Comparison of ENCODE assay signal across 29 cellular contexts in the genomic region with DNA sequence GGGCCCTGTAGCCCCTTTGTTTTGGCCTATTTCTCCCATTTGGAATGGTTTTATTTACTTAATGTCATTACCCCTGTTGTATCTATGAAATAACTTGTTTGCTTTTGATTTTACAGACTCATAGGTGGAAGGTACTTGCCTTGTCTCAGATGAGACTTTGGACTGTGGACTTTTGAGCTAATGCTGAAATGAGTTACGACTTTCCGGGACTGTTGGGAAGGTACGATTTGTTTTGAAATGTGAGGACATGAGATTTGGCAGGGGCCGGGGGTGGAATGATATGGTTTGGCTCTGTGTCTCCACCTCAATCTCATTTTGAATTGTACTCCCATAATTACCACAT. TPM values are rescaled to one million over a fixed set of nuclear protein-coding genes. Genes with fewer than 3 reads are reported as not detected.
"Had no signal": no experiment of that assay in that cellular context is flagged by ENCODE, and none has a peak within 500 bp of the region (broad histone marks: within the 10 kb centered on the region; RNA-seq: fewer than 3 reads in every experiment).

No MANE protein-coding gene starts in this region.

- H3K9me3 ChIP-seq: pancreas, prostate gland, sigmoid colon, suprapubic skin, thoracic aorta, upper lobe of right lung had no signal

- H3K27ac ChIP-seq: heart right ventricle, lower lobe of right lung, pancreas, prostate gland, sigmoid colon, spleen, suprapubic skin, thoracic aorta, tibial artery, upper lobe of right lung had no signal

- H3K4me3 ChIP-seq: heart right ventricle, lower lobe of right lung, pancreas, prostate gland, sigmoid colon, spleen, suprapubic skin, thoracic aorta, tibial artery, upper lobe of right lung had no signal

- H3K27me3 ChIP-seq: pancreas, sigmoid colon, spleen, suprapubic skin, tibial artery, upper lobe of right lung had no signal

- DNase-seq: heart right ventricle; hypothalamus; immature natural killer cell; kidney; left ventricle myocardium superior; lower lobe of right lung; mesenchymal stem cell; naive thymus-derived CD8-positive, alpha-beta T cell; nucleus accumbens; pancreas; retina; right cardiac atrium; sigmoid colon; small intestine; spleen; stimulated activated CD4-positive, alpha-beta T cell treated with anti-CD3 and anti-CD28 coated beads, Interleukin-4, amount 100 ng/mL, for 24 hours; stimulated activated naive CD4-positive, alpha-beta T cell; tibial artery; trophoblast cell; upper lobe of right lung had no signal

- ATAC-seq: heart right ventricle; left ventricle myocardium superior; lower lobe of right lung; naive thymus-derived CD8-positive, alpha-beta T cell; pancreas; right cardiac atrium; stimulated activated effector memory CD8-positive, alpha-beta T cell treated with anti-CD3 and anti-CD28 coated beads, Interleukin-12 subunit alpha, Interleukin-12 subunit beta, amount 100 ng/mL, for 72 hours; upper lobe of right lung had no signal

- H3K36me3 ChIP-seq: heart right ventricle, lower lobe of right lung, pancreas, prostate gland, sigmoid colon, spleen, suprapubic skin, thoracic aorta, upper lobe of right lung had no signal

- H3K4me1 ChIP-seq: heart right ventricle, lower lobe of right lung, pancreas, prostate gland, sigmoid colon, spleen, suprapubic skin, tibial artery, upper lobe of right lung had no signal

RNA-seq across cellular contexts. Expression of a gene that starts 39.4 kb away (rescaled TPM):
- total RNA-seq: heart right ventricle; kidney; left ventricle myocardium superior; lower lobe of right lung; mammary epithelial cell; mucosa of gallbladder; naive thymus-derived CD8-positive, alpha-beta T cell; neural crest cell; osteoblast; pancreas; right cardiac atrium; subcutaneous adipose tissue; suprapubic skin; upper lobe of right lung had no signal
- polyA plus RNA-seq: heart right ventricle; immature natural killer cell; mammary epithelial cell; naive thymus-derived CD8-positive, alpha-beta T cell; sigmoid colon; small intestine had no signal
